In the genomic region with DNA sequence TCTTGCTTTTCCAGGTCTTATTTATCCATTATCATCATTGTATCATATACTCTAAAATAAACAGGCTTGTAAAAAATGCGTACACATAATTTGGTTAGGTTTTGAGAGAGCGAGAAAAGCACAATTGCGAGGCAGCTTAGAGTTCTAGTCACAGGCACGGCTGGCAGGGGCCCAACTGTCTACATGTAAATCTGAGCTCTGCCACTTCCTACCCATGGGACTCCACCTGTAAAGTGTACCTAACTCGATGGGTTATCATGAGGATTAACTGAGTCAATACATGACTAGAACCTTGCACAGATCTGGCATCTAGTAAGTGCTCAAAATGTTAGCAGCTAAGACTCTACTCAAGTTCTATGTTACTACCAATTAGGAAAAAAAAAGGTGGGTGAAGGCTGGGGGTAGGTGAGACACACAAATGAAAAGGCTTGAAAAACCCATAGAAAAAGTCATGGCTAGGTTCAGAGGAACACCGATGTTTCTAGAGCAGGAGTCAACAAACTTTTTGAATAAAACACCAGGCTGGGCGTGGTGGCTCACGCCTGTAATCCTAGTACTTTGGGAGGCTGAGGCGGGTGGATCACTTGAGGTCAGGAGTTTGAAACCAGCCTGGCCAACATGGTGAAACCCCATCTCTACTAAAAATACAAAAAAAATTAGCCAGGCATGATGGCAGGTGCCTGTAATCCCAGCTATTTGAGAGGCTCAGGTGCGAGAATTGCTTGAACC, we compare ENCODE assay signal across 12 cellular contexts.
DNase-seq lines count a peak whose midpoint lies in the region; ATAC-seq and TF ChIP-seq lines count a peak whose summit lies in the region.
"Had no signal": no experiment of that assay in that cellular context is flagged by ENCODE, and none has a peak within 500 bp of the region (broad histone marks: within the 10 kb centered on the region; RNA-seq: fewer than 3 reads in every experiment).

No MANE protein-coding gene starts in this region.

- H3K4me3 Mint-ChIP-seq in stimulated activated naive CD8-positive, alpha-beta T cell treated with anti-CD3 and anti-CD28 coated beads, Interleukin-15, Interleukin-2, amounts not matched to agents 100 ng/mL and 50 ng/mL, for 24 hours: no peak overlapping the region

- peaks cover 65% of the 10 kb centered on the region for H3K36me3 Mint-ChIP-seq in stimulated activated naive CD8-positive, alpha-beta T cell treated with anti-CD3 and anti-CD28 coated beads, Interleukin-15, Interleukin-2, amounts not matched to agents 100 ng/mL and 50 ng/mL, for 24 hours (ENCODE audit: low read depth)

- TF ChIP-seq CTCF in foreskin fibroblast (IDR thresholded peaks at IDR 0.05; ENCODE audit: low read depth, low read length): no peak

- H3K9me3 Mint-ChIP-seq in stimulated activated naive CD8-positive, alpha-beta T cell treated with anti-CD3 and anti-CD28 coated beads, Interleukin-15, Interleukin-2, amounts not matched to agents 100 ng/mL and 50 ng/mL, for 24 hours: no peaks in the 10 kb centered on the region

- H3K27me3 Mint-ChIP-seq in stimulated activated naive CD8-positive, alpha-beta T cell treated with anti-CD3 and anti-CD28 coated beads, Interleukin-15, Interleukin-2, amounts not matched to agents 100 ng/mL and 50 ng/mL, for 24 hours: no peaks in the 10 kb centered on the region

- H3K4me1 Mint-ChIP-seq in stimulated activated naive CD8-positive, alpha-beta T cell treated with anti-CD3 and anti-CD28 coated beads, Interleukin-15, Interleukin-2, amounts not matched to agents 100 ng/mL and 50 ng/mL, for 24 hours (ENCODE audit: low read depth): peaks cover 69% of the 10 kb centered on the region

- ATAC-seq in stimulated activated naive CD8-positive, alpha-beta T cell treated with anti-CD3 and anti-CD28 coated beads, Interleukin-15, Interleukin-2, amounts not matched to agents 100 U/mL and 50 U/mL, for 24 hours: no peak
- ATAC-seq in HG03520 (IDR thresholded peaks at IDR 0.05; ENCODE audit: unreplicated experiment) (no peak), GM18870 (IDR thresholded peaks at IDR 0.05; ENCODE audit: unreplicated experiment) (no peak)
- ATAC-seq: A549 had no signal

- no peak for DNase-seq in stimulated activated naive CD8-positive, alpha-beta T cell treated with anti-CD3 and anti-CD28 coated beads, Interleukin-15, Interleukin-2, amounts not matched to agents 100 U/mL and 50 U/mL, for 24 hours
- peak; percentile 51 for DNase-seq in activated T-cell treated with anti-CD3 and anti-CD28 coated beads for 48 hours (ENCODE audit: low read depth)
- DNase-seq in germinal center (ENCODE audit: low spot score): peak; percentile 50
- DNase-seq in DMS153 treated with DMSO at 0.1 percent for 48 hours (lab: John Stamatoyannopoulos, UW; ENCODE audit: unreplicated experiment): no peak
- DNase-seq in foreskin fibroblast: no peak
- DNase-seq: kidney glomerular epithelial cell, NCI-H187, ovary had no signal

- peak overlapping the region; percentile 93 for H3K27ac Mint-ChIP-seq in stimulated activated naive CD8-positive, alpha-beta T cell treated with anti-CD3 and anti-CD28 coated beads, Interleukin-15, Interleukin-2, amounts not matched to agents 100 ng/mL and 50 ng/mL, for 24 hours

- no peak overlapping the region for H3K4me3 ChIP-seq in foreskin fibroblast (ENCODE audit: low read depth in 1 of 2, low read length in 2 of 2)
- H3K4me3 ChIP-seq: A549, ovary had no signal

Comparison
In these comparisons a context has a peak if more than half of its experiments do, and no peak if none do; other contexts are left out.
1. DNase-seq: peak in activated T-cell treated with anti-CD3 and anti-CD28 coated beads for 48 hours (single experiment) and germinal center (single experiment); none in stimulated activated naive CD8-positive, alpha-beta T cell treated with anti-CD3 and anti-CD28 coated beads, Interleukin-15, Interleukin-2, amounts not matched to agents 100 U/mL and 50 U/mL, for 24 hours (single experiment), DMS153 treated with DMSO at 0.1 percent for 48 hours (single experiment) and foreskin fibroblast (0 of 2).